In genomic region chr2:179995735-179996134, GRCh38 we compare ENCODE assay signal across 15 cellular contexts. TPM values are rescaled to one million over a fixed set of nuclear protein-coding genes. Genes with fewer than 3 reads are reported as not detected.
DNase-seq lines count a peak whose midpoint lies in the region; ATAC-seq, FAIRE-seq and TF ChIP-seq lines count a peak whose summit lies in the region.
"Had no signal": no experiment of that assay in that cellular context is flagged by ENCODE, and none has a peak within 500 bp of the region (broad histone marks: within the 10 kb centered on the region; RNA-seq: fewer than 3 reads in every experiment).

No MANE protein-coding gene starts in this region.

- H3K4me2 ChIP-seq in H1 (ENCODE audit: insufficient read depth in 1 of 2, low read depth in 2 of 2, low read length in 2 of 2) = no peak overlapping the region

- H4K91ac ChIP-seq in H1 (replicated peaks; ENCODE audit: insufficient read length, low read length) = no peak overlapping the region

- no peaks in the 10 kb centered on the region for H3K23me2 ChIP-seq in H1 (ENCODE audit: low read depth, low read length)

- H2AK5ac ChIP-seq in H1 (ENCODE audit: low read depth, low read length) = 0 out of 2 replicates have a peak overlapping the region, but pooled peaks have one; percentile 14

- H3K4me3 ChIP-seq in H1 (ENCODE audit: extremely low read depth in 1 of 4, insufficient read depth in 2 of 4, low read depth in 3 of 4, low read length in 4 of 4) (no peak overlapping the region), aorta (ENCODE audit: low read length in 2 of 2) (no peak overlapping the region)
- H3K4me3 ChIP-seq: lower lobe of right lung, Peyer's patch had no signal

- no peak for TF ChIP-seq EP300 in H1 (IDR thresholded peaks at IDR 0.05; ENCODE audit: borderline replicate concordance in 1 of 2, low read depth in 2 of 2, low read length in 2 of 2)

- POLR2A ChIA-PET in H1 (lab: Charles Lee; ENCODE audit: partially characterized antibody) = interaction anchor here (1.9 kb wide), 1 partner anchor 10 kb away, joined by 5 read pairs; no protein-coding TSS in a partner anchor

- no peak overlapping the region for H3K27ac ChIP-seq in H1 (ENCODE audit: low read depth, low read length)
- no peak overlapping the region for H3K27ac ChIP-seq in aorta (ENCODE audit: low read depth in 1 of 2, low read length in 2 of 2)
- H3K27ac ChIP-seq: lower lobe of right lung, neutrophil, Peyer's patch had no signal

- no peak overlapping the region for H2BK20ac ChIP-seq in H1 (ENCODE audit: low read length)

- peaks cover 0 to 88% of the 10 kb centered on the region in 2 experiments; a peak in 3 of 4 replicates for H3K79me2 ChIP-seq in H1 (ENCODE audit: control insufficient read depth in 1 of 2, insufficient read depth in 2 of 2, low read length in 2 of 2)

- H4K5ac ChIP-seq in H1 (ENCODE audit: insufficient read length, low read depth, low read length) = no peak overlapping the region

- CTCF ChIA-PET in H1 (lab: Charles Lee; ENCODE audit: partially characterized antibody) = interaction anchor here (2.0 kb wide), 1 partner anchor 82 kb away, joined by 9 read pairs; no protein-coding TSS in a partner anchor

- peaks cover 0 to 16% (median 1%) of the 10 kb centered on the region in 4 experiments; a peak in 3 of 8 replicates for H3K36me3 ChIP-seq in H1 (ENCODE audit: control insufficient read depth in 2 of 4, insufficient read depth in 4 of 4, low read length in 3 of 4)
- H3K36me3 ChIP-seq in aorta (ENCODE audit: control insufficient read depth in 1 of 2, insufficient read depth in 2 of 2, low read length in 1 of 2) = peaks cover 2 to 3% of the 10 kb centered on the region in 2 donors

- no peaks in the 10 kb centered on the region for H4K20me1 ChIP-seq in H1 (replicated peaks in 1 of 2; ENCODE audit: control insufficient read depth in 1 of 2, insufficient read depth in 2 of 2, low read length in 2 of 2)

- peaks cover 4% of the 10 kb centered on the region; the same call in 1 of the 2 replicates for H3K79me1 ChIP-seq in H1 (ENCODE audit: low read depth, low read length)

- H2BK120ac ChIP-seq in H1 (replicated peaks; ENCODE audit: low read depth, low read length) = no peak overlapping the region

- H3K56ac ChIP-seq in H1 (replicated peaks; ENCODE audit: insufficient read length, low read depth, low read length) = no peak overlapping the region

- no peak for FAIRE-seq in H1 (lab: Jason Lieb, UNC)

- no peak for TF ChIP-seq POLR2A in H1 (IDR thresholded peaks at IDR 0.05; ENCODE audit: control extremely low read depth in 1 of 2, low read depth in 2 of 2, low read length in 2 of 2)

- no peak overlapping the region for H3K23ac ChIP-seq in H1 (ENCODE audit: insufficient read length)

- no peak overlapping the region for H2BK5ac ChIP-seq in H1 (ENCODE audit: low read depth, low read length)

- H3K27me3 ChIP-seq in H1 (replicated peaks in 1 of 4; ENCODE audit: control insufficient read depth in 3 of 4, extremely low read depth in 1 of 4, insufficient read depth in 3 of 4, low read length in 3 of 4) = no peaks in the 10 kb centered on the region
- no peaks in the 10 kb centered on the region for H3K27me3 ChIP-seq in aorta (ENCODE audit: control insufficient read depth in 1 of 2, insufficient read depth in 2 of 2, low read length in 1 of 2)
- H3K27me3 ChIP-seq: neutrophil, Peyer's patch had no signal

- ATAC-seq in GM19035 (IDR thresholded peaks at IDR 0.05; ENCODE audit: unreplicated experiment) = peak; percentile 63
- ATAC-seq in HG02763 (IDR thresholded peaks at IDR 0.05; ENCODE audit: unreplicated experiment) = peak; percentile 71
- no peak for ATAC-seq in aorta (ENCODE audit: low FRiP score)
- ATAC-seq: lower lobe of right lung had no signal

- no peak overlapping the region for H4K8ac ChIP-seq in H1 (ENCODE audit: extremely low read depth, insufficient read depth, low read length)

- DNase-seq in GM13976 (ENCODE audit: low spot score) (peak; percentile 34), H1 (ENCODE audit: low read depth in 1 of 2, low spot score in 2 of 2) (no peak), islet precursor cell (no peak), SIG-M5 treated with dmso at 0.1 percent for 504 hours (lab: John Stamatoyannopoulos, UW; ENCODE audit: unreplicated experiment) (no peak), aorta (no peak), SW 1271 (lab: John Stamatoyannopoulos, UW) (no peak)
- DNase-seq: activated naive CD8-positive, alpha-beta T cell treated with anti-CD3 and anti-CD28 coated beads, Interleukin-2, amount 10 ng/mL, durations not matched to agents 7 days and 5 days; GOT3; lower lobe of right lung; NCI-H1694; Peyer's patch; substantia nigra had no signal

- peaks cover 2 to 6% (median 3%) of the 10 kb centered on the region in 4 experiments; a peak in 4 of 7 replicates for H3K4me1 ChIP-seq in H1 (replicated peaks in 1 of 4; ENCODE audit: control insufficient read depth in 3 of 4, insufficient read depth in 4 of 4, low read length in 3 of 4)
- H3K4me1 ChIP-seq in aorta (ENCODE audit: control insufficient read depth in 1 of 2, insufficient read depth in 2 of 2, low read length in 2 of 2) = no peaks in the 10 kb centered on the region
- H3K4me1 ChIP-seq: lower lobe of right lung, Peyer's patch had no signal

- H3K18ac ChIP-seq in H1 (ENCODE audit: extremely low read depth, low read length) = no peak overlapping the region; the same call in 1 of the 2 replicates

- TF ChIP-seq RAD21 in H1 (IDR thresholded peaks at IDR 0.05 in 1 of 2, conservative IDR thresholded peaks at IDR 0.05 in 1 of 2; ENCODE audit: low read depth in 2 of 2, low read length in 2 of 2) = no peak

- in situ Hi-C loops in GM13976 (cut with MboI; ENCODE audit: low sequenced_read_pairs, unreplicated experiment) = no loop called here

- H2BK15ac ChIP-seq in H1 (ENCODE audit: low read length) = no peak overlapping the region

- peak overlapping the region; percentile 40; the same call in 1 of the 2 replicates for H2BK12ac ChIP-seq in H1 (ENCODE audit: low read depth, low read length)

- H3K4ac ChIP-seq in H1 (replicated peaks; ENCODE audit: insufficient read length, low read depth, low read length) = no peak overlapping the region

- H3K14ac ChIP-seq in H1 (ENCODE audit: insufficient read length) = no peak overlapping the region

- H3K9ac ChIP-seq in H1 (replicated peaks in 1 of 4; ENCODE audit: extremely low read depth in 1 of 4, low read depth in 3 of 4, low read length in 3 of 4) = no peak overlapping the region; a peak in 1 of 7 replicates

- intact Hi-C loops in aorta (cut with DNase I) = no loop called here

- no peaks in the 10 kb centered on the region for H3K9me3 ChIP-seq in H1 (ENCODE audit: insufficient read depth in 2 of 2, low read depth in 1 of 2, low read length in 1 of 2)
- H3K9me3 ChIP-seq in aorta (ENCODE audit: control insufficient read depth, low read length) = no peaks in the 10 kb centered on the region
- H3K9me3 ChIP-seq: lower lobe of right lung, neutrophil, Peyer's patch had no signal

- WGBS in H1 (ENCODE audit: extremely low coverage in 1 of 2, insufficient coverage in 1 of 2, insufficient read length in 1 of 2, insufficient replicate concordance in 2 of 2, low coverage in 1 of 2, low lambda C conversion rate in 2 of 2, missing lambda C conversion rate in 1 of 2), 2 experiments = 100% methylated on average over 1 of the region's 1 CpG; no CpG with 5 or more reads in 1 of the 2 experiments
- WGBS in aorta, 2 donors = 96 to 100% methylated on average over 1 of the region's 1 CpG

- TF ChIP-seq CTCF in GM13976 (IDR thresholded peaks at IDR 0.05; ENCODE audit: borderline replicate concordance, control extremely low read depth, extremely low read depth, insufficient read depth, missing control alignments) = no peak
- no peak for TF ChIP-seq CTCF in H1 (IDR thresholded peaks at IDR 0.05; ENCODE audit: control extremely low read depth in 1 of 3, insufficient read depth in 1 of 3, low read depth in 1 of 3, low read length in 3 of 3)

- no peak overlapping the region for H2AFZ ChIP-seq in H1 (ENCODE audit: low read length)

TF ChIP-seq in H1, 55 proteins besides CTCF, POLR2A, EP300 and RAD21 (continues in another document):
- TF ChIP-seq KDM1A (IDR thresholded peaks at IDR 0.05; ENCODE audit: borderline replicate concordance, low read length) = no peak
- TF ChIP-seq BRCA1 (IDR thresholded peaks at IDR 0.05; ENCODE audit: low read depth, low read length) = no peak
- no peak for TF ChIP-seq POU5F1 (IDR thresholded peaks at IDR 0.05; ENCODE audit: low read depth, low read length)
- TF ChIP-seq RBBP5 (IDR thresholded peaks at IDR 0.05; ENCODE audit: borderline replicate concordance, low read depth, low read length) = no peak
- TF ChIP-seq JUN (IDR thresholded peaks at IDR 0.05; ENCODE audit: low read depth, low read length) = no peak

RNA-seq across cellular contexts. Expression of gene CWC22, which starts 11.4 kb away (rescaled TPM):
- total RNA-seq in H1 (2021; fragmentation: NEBNext Ultra II Directional; extraction: Animal tissue kit (Norgen Biotek cat#: 25700)) = 30.2 and 34.0 TPM in 2 replicates
- 2.7 and 3.7 TPM in 2 replicates for polyA plus RNA-seq in H1 (2011; rRNA removed)
- polyA plus RNA-seq in H1 (2011; cell fraction: cytosol; rRNA removed) = 6.7 TPM
- polyA plus RNA-seq in H1 (2011; cell fraction: nucleus; rRNA removed) = 2.9 TPM
- 17.0 to 40.2 TPM (median 21.2 TPM) in 4 replicates for polyA plus RNA-seq in H1 (2012, experiment 1 of 2)
- 1.3 TPM for polyA plus RNA-seq in H1 (2012, experiment 2 of 2)
- 34.5 TPM for polyA plus RNA-seq in H1 (2013, experiment 1 of 2)
- 33.4 TPM for polyA plus RNA-seq in H1 (2013, experiment 2 of 2)
- 8.2 and 12.9 TPM in 2 replicates for polyA minus RNA-seq in H1 (2011; rRNA and poly(A)+ RNA removed)
- 6.4 TPM for polyA minus RNA-seq in H1 (2011; cell fraction: cytosol; rRNA and poly(A)+ RNA removed)
- polyA minus RNA-seq in H1 (2011; cell fraction: nucleus; rRNA and poly(A)+ RNA removed) = 16.6 TPM
- 10 to 100 TPM; 20.3 to 22.0 TPM for total RNA-seq in aorta
- 10 to 100 TPM; 12.8 to 13.4 TPM for polyA plus RNA-seq in aorta
